29 cellular contexts compared by ENCODE assay signal in the genomic region with DNA sequence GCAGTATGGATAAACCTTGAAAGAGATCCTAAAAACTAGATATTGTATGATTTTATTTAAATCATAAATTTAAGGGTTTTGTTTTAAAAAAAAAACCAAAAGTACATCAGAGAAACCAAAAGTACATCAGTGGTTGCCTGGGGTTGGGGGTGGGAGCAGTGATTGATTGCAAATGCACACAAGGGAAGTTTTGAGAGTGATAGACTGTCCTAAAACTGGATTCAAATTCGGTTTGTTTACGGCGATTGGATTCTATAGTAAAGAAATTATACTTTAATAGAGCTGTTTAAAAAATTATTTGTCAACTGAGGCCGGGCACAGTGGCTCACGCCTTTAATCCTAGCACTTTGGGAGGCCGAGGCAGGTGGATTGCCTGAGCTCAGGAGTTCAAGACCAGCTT.
"Had no signal": no experiment of that assay in that cellular context is flagged by ENCODE, and none has a peak within 500 bp of the region (broad histone marks: within the 10 kb centered on the region; RNA-seq: fewer than 3 reads in every experiment).

No MANE protein-coding gene starts in this region.

- FAIRE-seq: endometrium, endothelial cell of umbilical vein, frontal cortex had no signal

- H3K4me3 ChIP-seq: colonic mucosa, coronary artery, dorsolateral prefrontal cortex, esophagus muscularis mucosa, esophagus squamous epithelium, gastrocnemius medialis, gastroesophageal sphincter, heart left ventricle, heart right ventricle, hepatocyte had no signal

- H3K9me3 Mint-ChIP-seq: effector memory CD8-positive, alpha-beta T cell had no signal

- DNase-seq: colonic mucosa; cortex of kidney; dermis blood vessel endothelial cell; dorsolateral prefrontal cortex; effector CD4-positive, alpha-beta T cell; effector CD8-positive, alpha-beta T cell; effector memory CD4-positive, alpha-beta T cell; effector memory CD8-positive, alpha-beta T cell; endodermal cell; erythroblast; esophagus squamous epithelium; foreskin fibroblast; foreskin keratinocyte; foreskin melanocyte; gastrocnemius medialis; glutamatergic neuron; head of caudate nucleus; heart left ventricle; heart right ventricle had no signal

- ATAC-seq: effector memory CD8-positive, alpha-beta T cell; esophagus mucosa; foreskin keratinocyte; gastrocnemius medialis; gastroesophageal sphincter; heart left ventricle; heart right ventricle had no signal

- H3K4me2 ChIP-seq: hepatocyte had no signal

- H3K9me3 ChIP-seq: colonic mucosa, esophagus squamous epithelium, gastrocnemius medialis had no signal

- H3K4me1 Mint-ChIP-seq: endodermal cell had no signal

- H3K36me3 ChIP-seq: colonic mucosa, esophagus muscularis mucosa, esophagus squamous epithelium, gastrocnemius medialis, gastroesophageal sphincter, heart left ventricle, heart right ventricle had no signal

- H2AFZ ChIP-seq: hepatocyte had no signal

- H3K27me3 Mint-ChIP-seq: dendritic cell treated with granulocyte-macrophage colony-stimulating factor and Interleukin-4, amounts not matched to agents 40 ng/mL and 50 ng/mL, for 4 days had no signal

- H3K4me3 Mint-ChIP-seq: dendritic cell treated with granulocyte-macrophage colony-stimulating factor and Interleukin-4, amounts not matched to agents 40 ng/mL and 50 ng/mL, for 4 days; effector memory CD8-positive, alpha-beta T cell; endodermal cell had no signal

- H3K27me3 ChIP-seq: colonic mucosa, esophagus muscularis mucosa, esophagus squamous epithelium, foreskin keratinocyte, gastrocnemius medialis, gastroesophageal sphincter, heart left ventricle, heart right ventricle, hepatocyte had no signal

- H3K27ac ChIP-seq: colonic mucosa, coronary artery, dorsolateral prefrontal cortex, epithelial cell of prostate, esophagus muscularis mucosa, esophagus squamous epithelium, foreskin keratinocyte, gastrocnemius medialis, gastroesophageal sphincter, heart left ventricle, heart right ventricle, hepatocyte had no signal

- H3K4me1 ChIP-seq: colonic mucosa, esophagus muscularis mucosa, esophagus squamous epithelium, foreskin keratinocyte, gastrocnemius medialis, gastroesophageal sphincter, heart left ventricle, heart right ventricle had no signal

- H3K27ac Mint-ChIP-seq: dendritic cell treated with granulocyte-macrophage colony-stimulating factor and Interleukin-4, amounts not matched to agents 40 ng/mL and 50 ng/mL, for 4 days; effector memory CD8-positive, alpha-beta T cell; endodermal cell had no signal

- H3K79me2 ChIP-seq: hepatocyte had no signal
